8 cellular contexts compared by ENCODE assay signal in genomic region chr19:35868172-35868822, GRCh38. TPM values are rescaled to one million over a fixed set of nuclear protein-coding genes. Genes with fewer than 3 reads are reported as not detected.
DNase-seq lines count a peak whose midpoint lies in the region; TF ChIP-seq lines count a peak whose summit lies in the region.

APLP1 (plus strand) TSS chr19:35868574; CDS start chr19:35868637, 63 bp downstream.

- no peaks in the 10 kb centered on the region for H3K36me3 Mint-ChIP-seq in HFFc6 (ENCODE audit: low read depth)

- H3K4me3 ChIP-seq in BLaER1 treated with 17β-estradiol and CSF1 and Interleukin-3, amounts not matched to agents 10 nM and 100 nM, result peak within 1 kb of the TSS; percentile 38 to 66 (median 53)
- H3K4me3 ChIP-seq in foreskin fibroblast (ENCODE audit: low read depth in 1 of 2, low read length in 2 of 2) (peak within 1 kb of the TSS; percentile 36 to 44), neuron (ENCODE audit: low read length) (peak within 1 kb of the TSS; percentile 72), testis (peak within 1 kb of the TSS; percentile 31 to 55)

- WGBS in testis, 2 donors, result 1% methylated on average over 42 of the region's 60 CpGs; no CpG with 5 or more reads in 1 of the 2 donors

- H2AFZ ChIP-seq in neuron (ENCODE audit: low read depth, low read length), result peak within 1 kb of the TSS; percentile 12

- H3K27me3 ChIP-seq in BLaER1 treated with 17β-estradiol and CSF1 and Interleukin-3, amounts not matched to agents 10 nM and 100 nM, result peaks cover 41 to 73% (median 61%) of the 10 kb centered on the region in 11 experiments
- no peaks in the 10 kb centered on the region for H3K27me3 ChIP-seq in neuron (ENCODE audit: insufficient read depth, low read length)
- H3K27me3 ChIP-seq in testis, result no peaks in the 10 kb centered on the region

- H3K27ac Mint-ChIP-seq in HFFc6, result no peak within 1 kb of the TSS

- peaks cover 0 to 10% (median 0%) of the 10 kb centered on the region in 11 experiments; a peak in 1 of 22 replicates for H4K20me1 ChIP-seq in BLaER1 treated with 17β-estradiol and CSF1 and Interleukin-3, amounts not matched to agents 10 nM and 100 nM

- peak; percentile 13 for DNase-seq in HFFc6
- peak; percentile 43 for DNase-seq in OCI-M1 (lab: John Stamatoyannopoulos, UW)
- DNase-seq in activated T-helper 9 cell treated with anti-CD3 and anti-CD28 coated beads, Interleukin-2, amount 50 U/mL, for 16 hours (ENCODE audit: low read depth), result peak; percentile 62
- DNase-seq in foreskin fibroblast, result peak; percentile 28 to 68
- peak; percentile 71 for DNase-seq in testis
- DNase-seq in cortex of kidney (lab: John Stamatoyannopoulos, UW), result no peak

- peak within 1 kb of the TSS; percentile 69 to 91 (median 86) for H3K4me2 ChIP-seq in BLaER1 treated with 17β-estradiol and CSF1 and Interleukin-3, amounts not matched to agents 10 nM and 100 nM

- H3K9ac ChIP-seq in BLaER1 treated with 17β-estradiol and CSF1 and Interleukin-3, amounts not matched to agents 10 nM and 100 nM, result peak within 1 kb of the TSS in 4 of 11 experiments; percentile 5 to 48 (median 27); a peak in 2 of 22 replicates

- H3K9me3 Mint-ChIP-seq in HFFc6, result no peaks in the 10 kb centered on the region

- peak within 1 kb of the TSS; percentile 86 for H3K4me3 Mint-ChIP-seq in HFFc6

- no peak for TF ChIP-seq POLR2A in testis (IDR thresholded peaks at IDR 0.05)

- peaks cover 30% of the 10 kb centered on the region for H3K27me3 Mint-ChIP-seq in HFFc6 (ENCODE audit: insufficient read depth)

- H3K27ac ChIP-seq in BLaER1 treated with 17β-estradiol and CSF1 and Interleukin-3, amounts not matched to agents 10 nM and 100 nM, result no peak within 1 kb of the TSS
- H3K27ac ChIP-seq in testis, result no peak within 1 kb of the TSS

- intact Hi-C loops in testis (cut with DNase I; ENCODE audit: low total_unique reads), result no loop called here

- no peaks in the 10 kb centered on the region for H3K36me3 ChIP-seq in BLaER1 treated with 17β-estradiol and CSF1 and Interleukin-3, amounts not matched to agents 10 nM and 100 nM
- H3K36me3 ChIP-seq in neuron (ENCODE audit: insufficient read depth, low read length), result peaks cover 15% of the 10 kb centered on the region
- no peaks in the 10 kb centered on the region for H3K36me3 ChIP-seq in testis (ENCODE audit: low read depth, missing control alignments)

- H3K9me3 ChIP-seq in BLaER1 treated with 17β-estradiol and CSF1 and Interleukin-3, amounts not matched to agents 10 nM and 100 nM (replicated peaks in 1 of 11), result no peaks in the 10 kb centered on the region
- H3K9me3 ChIP-seq in neuron (ENCODE audit: low read length) (no peaks in the 10 kb centered on the region), testis (no peaks in the 10 kb centered on the region)

- peaks cover 14% of the 10 kb centered on the region for H3K4me1 Mint-ChIP-seq in HFFc6 (ENCODE audit: low read depth)

- peaks cover 11 to 17% (median 15%) of the 10 kb centered on the region in 10 experiments for H3K4me1 ChIP-seq in BLaER1 treated with 17β-estradiol and CSF1 and Interleukin-3, amounts not matched to agents 10 nM and 100 nM
- H3K4me1 ChIP-seq in neuron (ENCODE audit: insufficient read depth, low read length) (peaks cover 14% of the 10 kb centered on the region), testis (peaks cover 7% of the 10 kb centered on the region)

- TF ChIP-seq CTCF in HFFc6 (IDR thresholded peaks at IDR 0.05) (no peak), foreskin fibroblast (IDR thresholded peaks at IDR 0.05; ENCODE audit: low read depth, low read length) (no peak), testis (IDR thresholded peaks at IDR 0.05) (no peak)

RNA-seq across cellular contexts. Expression of gene APLP1, which starts in this region (rescaled TPM):
- 10 to 100 TPM; 24.3 to 39.7 (median 38.1) TPM for total RNA-seq in HFFc6 (2021; fragmentation: NEBNext Ultra II Directional; extraction: Animal tissue kit (Norgen Biotek cat#: 25700))
- total RNA-seq in testis, result 10 to 100 TPM; 45.7 to 54.3 TPM
- polyA plus RNA-seq in testis (ENCODE audit: insufficient read depth, low read depth, low replicate concordance), result 37.9 TPM
